17 cellular contexts compared by ENCODE assay signal in the genomic region with DNA sequence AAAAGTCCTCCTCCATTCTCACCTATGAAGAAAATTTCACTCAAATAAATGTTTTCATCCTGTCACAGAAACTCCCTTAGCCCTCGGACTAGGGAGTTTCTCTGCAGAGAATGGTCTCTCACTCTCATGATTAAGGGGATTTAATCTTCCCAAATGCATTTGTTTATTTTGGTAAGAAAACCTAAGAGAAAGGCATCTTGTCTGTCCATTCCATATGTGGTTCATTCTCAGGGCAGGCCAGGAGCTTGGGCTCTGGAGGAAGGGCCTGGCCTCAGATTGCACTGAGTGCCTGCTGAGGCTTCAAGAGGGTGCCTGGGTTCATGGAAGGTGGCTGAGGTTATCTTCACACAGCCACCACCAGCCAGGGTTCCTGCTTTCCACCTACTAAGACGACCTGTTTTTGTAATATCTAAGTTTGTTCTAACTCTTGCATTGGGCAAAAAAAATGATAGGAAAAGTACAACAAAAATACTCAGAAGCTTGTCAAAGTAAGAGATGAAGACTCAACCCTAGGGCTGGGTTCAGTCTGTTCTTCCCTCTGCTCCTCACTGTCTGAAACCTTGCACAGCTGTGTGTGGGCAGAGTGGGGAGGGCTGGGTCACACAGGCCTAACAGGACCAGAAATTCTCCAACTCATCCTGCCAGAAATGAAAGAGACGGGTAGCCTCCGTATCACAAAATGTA.
DNase-seq lines count a peak whose midpoint lies in the region; ATAC-seq, FAIRE-seq and TF ChIP-seq lines count a peak whose summit lies in the region.
"Had no signal": no experiment of that assay in that cellular context is flagged by ENCODE, and none has a peak within 500 bp of the region (broad histone marks: within the 10 kb centered on the region; RNA-seq: fewer than 3 reads in every experiment).

No MANE protein-coding gene starts in this region.

- H3K9me3 ChIP-seq in heart left ventricle (peaks cover 0 to 7% (median 0%) of the 10 kb centered on the region in 12 donors), gastrocnemius medialis (no peaks in the 10 kb centered on the region)
- H3K9me3 ChIP-seq: neutrophil had no signal

- no peaks in the 10 kb centered on the region for H3K36me3 ChIP-seq in heart left ventricle
- H3K36me3 ChIP-seq in gastrocnemius medialis, result no peaks in the 10 kb centered on the region
- H3K36me3 ChIP-seq: neutrophil had no signal

- no peak for FAIRE-seq in RCC 7860 (lab: Jason Lieb, UNC)

- H3K27me3 ChIP-seq in heart left ventricle, result no peaks in the 10 kb centered on the region
- H3K27me3 ChIP-seq in gastrocnemius medialis, result no peaks in the 10 kb centered on the region
- H3K27me3 ChIP-seq: neutrophil had no signal

- H3K4me3 Mint-ChIP-seq in activated T-helper 1 cell treated with anti-CD3 and anti-CD28 coated beads, Interleukin-12 subunit alpha, Interleukin-12 subunit beta, Interleukin-2, Interleukin-4 antibody, amounts not matched to agents 30 ng/mL and 10 ng/mL and 1 ng/mL, durations not matched to agents 14 hours and 24 hours and 36 hours, result no peak overlapping the region
- H3K4me3 Mint-ChIP-seq: activated B cell treated with CpG ODN at 0.5 μM for 24 hours; activated CD4-positive, alpha-beta memory T cell treated with anti-CD3 and anti-CD28 coated beads for 36 hours; CD14-positive monocyte had no signal

- H3K36me3 Mint-ChIP-seq in activated T-helper 1 cell treated with anti-CD3 and anti-CD28 coated beads, Interleukin-12 subunit alpha, Interleukin-12 subunit beta, Interleukin-2, Interleukin-4 antibody, amounts not matched to agents 30 ng/mL and 10 ng/mL and 1 ng/mL, durations not matched to agents 14 hours and 24 hours and 36 hours (ENCODE audit: low read depth), result no peaks in the 10 kb centered on the region
- H3K36me3 Mint-ChIP-seq: activated CD4-positive, alpha-beta memory T cell treated with anti-CD3 and anti-CD28 coated beads for 36 hours; CD14-positive monocyte had no signal

- no peak for TF ChIP-seq CTCF in heart left ventricle (IDR thresholded peaks at IDR 0.05)
- no peak for TF ChIP-seq CTCF in gastrocnemius medialis (IDR thresholded peaks at IDR 0.05 in 4 of 5, conservative IDR thresholded peaks at IDR 0.05 in 1 of 5)

- intact Hi-C loops in heart left ventricle (cut with DNase I) (loop anchor here in 1 of 10 donors (10.0 kb wide), 1 partner anchor 187 kb away; a partner anchor contains a TSS), gastrocnemius medialis (cut with DNase I; ENCODE audit: low total_unique reads) (no loop called here)
- intact Hi-C loops in activated T-helper 1 cell treated with anti-CD3 and anti-CD28 coated beads, Interleukin-12 subunit alpha, Interleukin-12 subunit beta, Interleukin-2, Interleukin-4 antibody, amounts not matched to agents 30 ng/mL and 10 ng/mL and 1 ng/mL, durations not matched to agents 14 hours and 24 hours and 36 hours (cut with micrococcal nuclease), result no loop called here

- H3K4me3 ChIP-seq in heart left ventricle (no peak overlapping the region), gastrocnemius medialis (no peak overlapping the region)
- H3K4me3 ChIP-seq: SK-N-MC had no signal

- TF ChIP-seq POLR2A in heart left ventricle (IDR thresholded peaks at IDR 0.05), result no peak
- no peak for TF ChIP-seq POLR2A in gastrocnemius medialis (IDR thresholded peaks at IDR 0.05)

- DNase-seq in EH (ENCODE audit: low read depth) (peak; percentile 68), astrocyte of the hippocampus (ENCODE audit: low read depth, low spot score) (peak; percentile 28), heart left ventricle (peak in 1 of 5 donors; percentile 26), gastrocnemius medialis (no peak), RCC 7860 (ENCODE audit: low spot score) (no peak), islet precursor cell (no peak), NCI-H187 treated with DMSO at 0.1 percent for 48 hours (lab: John Stamatoyannopoulos, UW) (no peak)
- DNase-seq in activated T-helper 1 cell treated with anti-CD3 and anti-CD28 coated beads, Interleukin-12 subunit alpha, Interleukin-12 subunit beta, Interleukin-2, Interleukin-4 antibody, amounts not matched to agents 30 ng/mL and 10 ng/mL and 1 ng/mL, durations not matched to agents 14 hours and 24 hours and 36 hours (ENCODE audit: low spot score), result no peak
- DNase-seq: activated B cell treated with CpG ODN at 0.5 μM for 24 hours; activated CD4-positive, alpha-beta memory T cell treated with anti-CD3 and anti-CD28 coated beads for 36 hours; effector CD8-positive, alpha-beta T cell; MM.1S; NCI-H1436 treated with DMSO at 0.1 percent for 48 hours; retina had no signal

- H3K4me1 ChIP-seq in heart left ventricle (peaks cover 0 to 50% (median 18%) of the 10 kb centered on the region in 12 donors), gastrocnemius medialis (peaks cover 9 to 16% of the 10 kb centered on the region in 2 donors)

- in situ Hi-C loops in gastrocnemius medialis (cut with MboI; ENCODE audit: low sequenced_read_pairs in 4 of 4), result no loop called here

- ATAC-seq in heart left ventricle (peak; percentile 56 to 81 (median 72)), gastrocnemius medialis (peak; percentile 39 to 59)

- no peak overlapping the region for H3K27ac Mint-ChIP-seq in activated T-helper 1 cell treated with anti-CD3 and anti-CD28 coated beads, Interleukin-12 subunit alpha, Interleukin-12 subunit beta, Interleukin-2, Interleukin-4 antibody, amounts not matched to agents 30 ng/mL and 10 ng/mL and 1 ng/mL, durations not matched to agents 14 hours and 24 hours and 36 hours
- H3K27ac Mint-ChIP-seq: activated B cell treated with CpG ODN at 0.5 μM for 24 hours; activated CD4-positive, alpha-beta memory T cell treated with anti-CD3 and anti-CD28 coated beads for 36 hours; CD14-positive monocyte had no signal

- no peaks in the 10 kb centered on the region for H3K27me3 Mint-ChIP-seq in activated T-helper 1 cell treated with anti-CD3 and anti-CD28 coated beads, Interleukin-12 subunit alpha, Interleukin-12 subunit beta, Interleukin-2, Interleukin-4 antibody, amounts not matched to agents 30 ng/mL and 10 ng/mL and 1 ng/mL, durations not matched to agents 14 hours and 24 hours and 36 hours (ENCODE audit: insufficient read depth)
- H3K27me3 Mint-ChIP-seq: activated B cell treated with CpG ODN at 0.5 μM for 24 hours; activated CD4-positive, alpha-beta memory T cell treated with anti-CD3 and anti-CD28 coated beads for 36 hours had no signal

- H3K4me1 Mint-ChIP-seq in activated T-helper 1 cell treated with anti-CD3 and anti-CD28 coated beads, Interleukin-12 subunit alpha, Interleukin-12 subunit beta, Interleukin-2, Interleukin-4 antibody, amounts not matched to agents 30 ng/mL and 10 ng/mL and 1 ng/mL, durations not matched to agents 14 hours and 24 hours and 36 hours (ENCODE audit: low read depth), result no peaks in the 10 kb centered on the region
- H3K4me1 Mint-ChIP-seq: activated B cell treated with CpG ODN at 0.5 μM for 24 hours, CD14-positive monocyte had no signal

- 69 to 85% (median 77%) methylated on average over 4 of the region's 4 CpGs for WGBS in heart left ventricle, 4 donors

- no peaks in the 10 kb centered on the region for H3K9me3 Mint-ChIP-seq in activated T-helper 1 cell treated with anti-CD3 and anti-CD28 coated beads, Interleukin-12 subunit alpha, Interleukin-12 subunit beta, Interleukin-2, Interleukin-4 antibody, amounts not matched to agents 30 ng/mL and 10 ng/mL and 1 ng/mL, durations not matched to agents 14 hours and 24 hours and 36 hours
- H3K9me3 Mint-ChIP-seq: activated CD4-positive, alpha-beta memory T cell treated with anti-CD3 and anti-CD28 coated beads for 36 hours had no signal

- H3K27ac ChIP-seq in heart left ventricle (peak overlapping the region; percentile 3 to 78 (median 58)), gastrocnemius medialis (peak overlapping the region; percentile 37 to 64 (median 54))
- H3K27ac ChIP-seq: neutrophil, SK-N-MC had no signal

Comparison
In these comparisons a context has a peak if more than half of its experiments do, and no peak if none do; other contexts are left out.
1. DNase-seq: peak in EH (single experiment) and astrocyte of the hippocampus (single experiment); none in gastrocnemius medialis (0 of 2), RCC 7860 (single experiment), islet precursor cell (single experiment), activated T-helper 1 cell treated with anti-CD3 and anti-CD28 coated beads, Interleukin-12 subunit alpha, Interleukin-12 subunit beta, Interleukin-2, Interleukin-4 antibody, amounts not matched to agents 30 ng/mL and 10 ng/mL and 1 ng/mL, durations not matched to agents 14 hours and 24 hours and 36 hours (single experiment) and NCI-H187 treated with DMSO at 0.1 percent for 48 hours (single experiment).